8 cellular contexts compared by ENCODE assay signal in the genomic region with DNA sequence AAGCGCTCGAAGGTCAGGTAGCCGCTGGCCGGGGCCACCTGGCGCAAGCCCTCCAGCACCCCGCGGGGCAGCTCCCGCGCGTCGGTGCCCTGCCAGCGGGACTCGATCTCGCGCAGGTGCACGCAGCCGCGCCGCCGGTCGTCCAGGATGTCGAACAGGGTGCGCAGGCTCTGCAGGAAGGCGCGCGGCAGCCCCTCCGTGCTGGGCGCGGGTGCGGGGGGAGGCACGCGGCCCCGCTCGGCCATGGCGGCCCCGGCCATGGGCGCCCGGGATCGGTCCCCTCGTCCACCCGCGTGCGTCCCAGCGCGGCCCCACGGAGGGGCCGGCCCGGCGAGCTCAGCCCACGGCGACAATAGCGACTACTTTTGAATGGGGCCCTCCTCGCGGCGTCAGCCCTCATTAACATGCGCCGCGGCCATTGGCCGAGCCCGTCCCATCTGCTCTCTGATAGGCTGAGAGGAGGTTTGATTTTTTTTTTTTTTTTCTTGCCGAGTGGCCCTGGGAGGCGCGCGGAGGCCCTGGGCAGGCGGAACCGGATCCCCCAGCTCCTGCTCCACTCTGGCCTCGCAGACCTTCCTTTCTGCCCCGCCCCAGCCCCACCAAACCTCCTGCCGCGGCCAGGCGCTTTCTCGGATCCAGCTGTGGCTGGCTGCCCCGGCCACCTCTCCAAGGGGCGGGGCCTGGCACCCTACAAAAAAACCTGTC. TPM values are rescaled to one million over a fixed set of nuclear protein-coding genes. Genes with fewer than 3 reads are reported as not detected.
DNase-seq lines count a peak whose midpoint lies in the region; ATAC-seq and TF ChIP-seq lines count a peak whose summit lies in the region.

A gene with protein sequence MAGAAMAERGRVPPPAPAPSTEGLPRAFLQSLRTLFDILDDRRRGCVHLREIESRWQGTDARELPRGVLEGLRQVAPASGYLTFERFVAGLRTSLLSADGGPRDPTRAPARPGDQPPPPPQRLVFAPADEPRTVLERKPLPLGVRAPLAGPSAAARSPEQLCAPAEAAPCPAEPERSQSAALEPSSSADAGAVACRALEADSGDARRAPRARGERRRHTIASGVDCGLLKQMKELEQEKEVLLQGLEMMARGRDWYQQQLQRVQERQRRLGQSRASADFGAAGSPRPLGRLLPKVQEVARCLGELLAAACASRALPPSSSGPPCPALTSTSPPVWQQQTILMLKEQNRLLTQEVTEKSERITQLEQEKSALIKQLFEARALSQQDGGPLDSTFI (minus strand): TSS at position 357 of the 705 bp plus-strand sequence. CDS start 97 bp downstream, at position 260.

- DNase-seq in DMS79 treated with DMSO at 0.1 percent for 48 hours (lab: John Stamatoyannopoulos, UW) (peak; percentile 93), GM23338 (ENCODE audit: low spot score) (peak; percentile 96), M059J (ENCODE audit: low read depth) (peak; percentile 91), RWPE2 (ENCODE audit: low spot score) (peak; percentile 88), fibroblast of peridontal ligament (ENCODE audit: extremely low read depth) (peak; percentile 73)
- peak; percentile 61 to 77 for DNase-seq in activated T-helper 1 cell treated with anti-CD3 and anti-CD28 coated beads, Interleukin-2, amount 50 U/mL, for 16 hours (ENCODE audit: low read depth in 1 of 2, low spot score in 1 of 2)

- H3K9me2 ChIP-seq in GM23338 (ENCODE audit: insufficient read depth), result no peaks in the 10 kb centered on the region

- no peak within 1 kb of the TSS for H3K27ac Mint-ChIP-seq in GM23338
- H3K27ac Mint-ChIP-seq in nephron, result peak within 1 kb of the TSS in 1 of 3 experiments; percentile 60
- H3K27ac Mint-ChIP-seq in stimulated activated naive CD8-positive, alpha-beta T cell treated with anti-CD3 and anti-CD28 coated beads, Interleukin-15, Interleukin-2, amounts not matched to agents 100 ng/mL and 50 ng/mL, for 24 hours, result peak within 1 kb of the TSS; percentile 69

- H3K27ac ChIP-seq in GM23338 (ENCODE audit: low read depth) (0 out of 2 replicates have a peak within 1 kb of the TSS, but pooled peaks have one; percentile 66), RWPE2 (ENCODE audit: poor library complexity, severe bottlenecking) (peak within 1 kb of the TSS; percentile 47)

- peak within 1 kb of the TSS; percentile 85 for H3K4me2 ChIP-seq in GM23338

- H3K27me3 Mint-ChIP-seq in GM23338 (ENCODE audit: insufficient read depth, low read depth, poor library complexity) (peaks cover 15% of the 10 kb centered on the region), nephron (ENCODE audit: low read depth) (peaks cover 40% of the 10 kb centered on the region)
- H3K27me3 Mint-ChIP-seq in stimulated activated naive CD8-positive, alpha-beta T cell treated with anti-CD3 and anti-CD28 coated beads, Interleukin-15, Interleukin-2, amounts not matched to agents 100 ng/mL and 50 ng/mL, for 24 hours, result no peaks in the 10 kb centered on the region

- no peaks in the 10 kb centered on the region; the same call in 2 of the 3 replicates for H3K9me3 Mint-ChIP-seq in GM23338
- H3K9me3 Mint-ChIP-seq in nephron, result no peaks in the 10 kb centered on the region
- no peaks in the 10 kb centered on the region for H3K9me3 Mint-ChIP-seq in stimulated activated naive CD8-positive, alpha-beta T cell treated with anti-CD3 and anti-CD28 coated beads, Interleukin-15, Interleukin-2, amounts not matched to agents 100 ng/mL and 50 ng/mL, for 24 hours

- peaks cover 11% of the 10 kb centered on the region; the same call in 1 of the 2 replicates for H4K20me1 ChIP-seq in GM23338 (replicated peaks; ENCODE audit: insufficient read depth)

- ATAC-seq in GM23338, result peak; percentile 82
- peak; percentile 76 for ATAC-seq in RWPE2 (ENCODE audit: low read depth)

- peaks cover 10% of the 10 kb centered on the region; the same call in 1 of the 2 replicates for H3K79me2 ChIP-seq in GM23338 (replicated peaks; ENCODE audit: insufficient read depth)

- H3K4me3 ChIP-seq in GM23338 (peak within 1 kb of the TSS; percentile 71), RWPE2 (ENCODE audit: severe bottlenecking) (peak within 1 kb of the TSS; percentile 90)

- H3K9me3 ChIP-seq in RWPE2 (ENCODE audit: severe bottlenecking), result no peaks in the 10 kb centered on the region

- H3K4me1 Mint-ChIP-seq in GM23338 (peaks cover 25% of the 10 kb centered on the region), nephron (peaks cover 7% of the 10 kb centered on the region)
- H3K4me1 Mint-ChIP-seq in stimulated activated naive CD8-positive, alpha-beta T cell treated with anti-CD3 and anti-CD28 coated beads, Interleukin-15, Interleukin-2, amounts not matched to agents 100 ng/mL and 50 ng/mL, for 24 hours (ENCODE audit: low read depth), result peaks cover 12% of the 10 kb centered on the region

- H3F3A ChIP-seq in GM23338 (replicated peaks; ENCODE audit: low read depth), result peaks cover 19% of the 10 kb centered on the region; the same call in 1 of the 2 replicates

- H3K4me1 ChIP-seq in GM23338 (ENCODE audit: insufficient read depth) (peaks cover 25% of the 10 kb centered on the region), RWPE2 (ENCODE audit: insufficient read depth, poor library complexity, severe bottlenecking) (no peaks in the 10 kb centered on the region)

- peak within 1 kb of the TSS; percentile 74; the same call in 1 of the 2 replicates for H2AFZ ChIP-seq in GM23338

- H3K27me3 ChIP-seq in GM23338 (ENCODE audit: insufficient read depth), result 0 out of 2 replicates have a peak, but pooled peaks cover 8% of the 10 kb centered on the region
- no peaks in the 10 kb centered on the region for H3K27me3 ChIP-seq in RWPE2 (ENCODE audit: insufficient read depth, poor library complexity, severe bottlenecking)

- H3K4me3 Mint-ChIP-seq in GM23338 (peak within 1 kb of the TSS; percentile 72), nephron (peak within 1 kb of the TSS; percentile 69 to 76 (median 71))
- H3K4me3 Mint-ChIP-seq in stimulated activated naive CD8-positive, alpha-beta T cell treated with anti-CD3 and anti-CD28 coated beads, Interleukin-15, Interleukin-2, amounts not matched to agents 100 ng/mL and 50 ng/mL, for 24 hours, result peak within 1 kb of the TSS; percentile 68

- H3K36me3 ChIP-seq in GM23338 (ENCODE audit: insufficient read depth) (no peaks in the 10 kb centered on the region; the same call in 1 of the 2 replicates), RWPE2 (ENCODE audit: low read depth) (no peaks in the 10 kb centered on the region)

- no peak for TF ChIP-seq CTCF in GM23338 (conservative IDR thresholded peaks at IDR 0.05; ENCODE audit: low read depth in 2 of 2)
- no peak for TF ChIP-seq CTCF in RWPE2 (IDR thresholded peaks at IDR 0.05; ENCODE audit: poor library complexity, severe bottlenecking)
- TF ChIP-seq CTCF in nephron (IDR thresholded peaks at IDR 0.05; ENCODE audit: unreplicated experiment in 3 of 3), result peak in 1 of 3 experiments; percentile 13

- H3K36me3 Mint-ChIP-seq in GM23338 (ENCODE audit: low read depth) (no peaks in the 10 kb centered on the region; the same call in 1 of the 3 replicates), nephron (ENCODE audit: low read depth) (no peaks in the 10 kb centered on the region)
- H3K36me3 Mint-ChIP-seq in stimulated activated naive CD8-positive, alpha-beta T cell treated with anti-CD3 and anti-CD28 coated beads, Interleukin-15, Interleukin-2, amounts not matched to agents 100 ng/mL and 50 ng/mL, for 24 hours (ENCODE audit: low read depth), result no peaks in the 10 kb centered on the region

TF ChIP-seq in GM23338, 12 proteins besides CTCF, POLR2A, EP300 and RAD21:
- TF ChIP-seq CREB1 (CRISPR knock-in tag; IDR thresholded peaks at IDR 0.05; ENCODE audit: low read depth) (no peak), POLR2AphosphoS5 (IDR thresholded peaks at IDR 0.05; ENCODE audit: low read depth) (peak; percentile 67), ETS1 (IDR thresholded peaks at IDR 0.05) (0 out of 2 replicates have a peak, but pooled peaks have one; percentile 13)

RNA-seq across cellular contexts. Expression of the gene that starts here (rescaled TPM):
- total RNA-seq in GM23338 (2014; rRNA removed; shearing (Covaris generic)), result 55.1 and 60.3 TPM in 2 replicates
- 13.4 and 14.5 TPM in 2 replicates for polyA plus RNA-seq in GM23338 (2016; fragmentation: Nextera tagmentation; extraction: Ambion mirVana)
- total RNA-seq in M059J (2014; rRNA removed; shearing (Covaris generic)), result 11.8 and 28.5 TPM in 2 replicates

Comparison
In these comparisons a context has a peak if more than half of its experiments do, and no peak if none do; other contexts are left out.
1. Peak in every context shown above with its lines: DNase-seq, ATAC-seq, H3K4me3 ChIP-seq and H3K27ac ChIP-seq.